In the genomic region with DNA sequence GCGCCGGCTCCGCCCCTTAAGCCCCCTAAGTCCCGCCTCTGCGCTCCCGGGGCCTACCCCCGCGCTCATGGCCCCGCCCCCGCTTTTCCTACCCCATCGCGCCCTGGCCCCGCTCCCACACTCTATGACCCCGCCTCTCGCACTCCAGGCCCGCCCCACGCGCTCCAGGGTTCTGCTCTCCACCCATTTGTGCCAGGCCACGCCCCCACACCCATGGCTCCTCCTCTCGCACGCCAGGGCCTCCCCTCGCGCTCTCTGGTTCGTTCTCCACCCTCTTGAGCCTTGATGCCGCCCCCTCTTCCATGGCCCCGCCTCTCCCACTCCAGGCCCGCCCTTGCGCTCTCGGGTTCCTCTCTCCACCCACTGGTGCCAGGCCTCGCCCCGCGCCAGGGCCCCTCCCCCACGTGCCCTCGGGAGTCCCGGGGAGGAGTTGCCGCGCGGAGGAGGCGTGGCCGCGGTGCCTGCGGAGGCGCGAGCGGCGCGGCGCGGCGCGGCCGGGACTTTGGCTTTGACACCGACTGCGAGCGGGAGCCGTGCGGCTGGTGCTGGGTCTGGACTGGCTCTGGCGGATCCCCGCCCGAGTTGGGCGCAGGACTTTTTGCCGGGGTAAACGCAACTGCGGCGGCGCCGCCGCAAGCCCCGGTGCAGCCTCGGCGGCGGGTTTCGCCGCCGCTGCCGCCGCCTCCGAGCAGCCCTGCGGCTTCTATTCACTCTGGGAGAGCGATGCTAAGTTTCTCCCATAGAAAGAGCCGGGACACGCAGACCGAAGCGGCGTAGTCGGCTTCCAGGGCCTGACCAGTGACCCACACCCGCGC, we compare ENCODE assay signal across 8 cellular contexts. TPM values are rescaled to one million over a fixed set of nuclear protein-coding genes. Genes with fewer than 3 reads are reported as not detected.
DNase-seq lines count a peak whose midpoint lies in the region; ATAC-seq, FAIRE-seq and TF ChIP-seq lines count a peak whose summit lies in the region.

A gene (plus strand): TSS at position 499 of the 815 bp plus-strand sequence. CDS start 1,071 bp downstream, outside the sequence.

- no peaks in the 10 kb centered on the region for H3K27me3 Mint-ChIP-seq in T-cell

- H3K36me3 ChIP-seq in adrenal gland (replicated peaks in 1 of 2) (no peaks in the 10 kb centered on the region), trophoblast cell (ENCODE audit: control insufficient read depth in 1 of 2, insufficient read depth in 2 of 2, low read length in 2 of 2) (peaks cover 0 to 3% of the 10 kb centered on the region in 2 experiments), tibial nerve (no peaks in the 10 kb centered on the region)

- intact Hi-C loops in adrenal gland (cut with DNase I) (no loop called here), cardiac septum (cut with DNase I) (loop anchor here (2.0 to 5.0 kb wide), 3 partner anchors 20 to 139 kb away; no protein-coding TSS in a partner anchor)

- H3K14ac ChIP-seq in trophoblast cell (ENCODE audit: low read length): no peak within 1 kb of the TSS

- H3K9me3 ChIP-seq in adrenal gland (replicated peaks in 1 of 3): no peaks in the 10 kb centered on the region
- peaks cover 7% of the 10 kb centered on the region for H3K9me3 ChIP-seq in trophoblast cell (ENCODE audit: insufficient read depth, low read depth, low read length)
- H3K9me3 ChIP-seq in tibial nerve: peaks cover 0 to 9% (median 0%) of the 10 kb centered on the region in 4 donors

- H3K27ac Mint-ChIP-seq in T-cell: peak within 1 kb of the TSS; percentile 49 to 68

- CTCF ChIA-PET in T-cell (lab: Charles Lee): no interaction called here

- ATAC-seq in HG02840 (IDR thresholded peaks at IDR 0.05; ENCODE audit: low FRiP score, unreplicated experiment) (peak; percentile 95), T-cell (replicated peaks in 1 of 4) (peak; percentile 93 to 95 (median 94))

- H3K18ac ChIP-seq in trophoblast cell (ENCODE audit: low read length): no peak within 1 kb of the TSS

- no peaks in the 10 kb centered on the region for H3K27me3 ChIP-seq in adrenal gland
- H3K27me3 ChIP-seq in trophoblast cell (ENCODE audit: insufficient read depth, low read length): no peaks in the 10 kb centered on the region
- H3K27me3 ChIP-seq in tibial nerve: no peaks in the 10 kb centered on the region

- peak within 1 kb of the TSS in 4 of 5 donors; percentile 66 to 83 (median 72) for H3K27ac ChIP-seq in adrenal gland
- no peak within 1 kb of the TSS for H3K27ac ChIP-seq in trophoblast cell (ENCODE audit: low read depth, low read length)
- peak within 1 kb of the TSS; percentile 67 to 86 (median 82) for H3K27ac ChIP-seq in tibial nerve

- no peak within 1 kb of the TSS for H4K91ac ChIP-seq in trophoblast cell (ENCODE audit: low read depth, low read length)

- peaks cover 28 to 43% (median 36%) of the 10 kb centered on the region in 3 donors for H3K4me1 Mint-ChIP-seq in T-cell

- peaks cover 3% of the 10 kb centered on the region for H3K79me1 ChIP-seq in trophoblast cell (ENCODE audit: low read length)

- peak; percentile 93 for FAIRE-seq in GM12891 (lab: Jason Lieb, UNC)

- DNase-seq in GM12891 (ENCODE audit: insufficient read length, low spot score) (peak; percentile 92), NCI-H1436 (lab: John Stamatoyannopoulos, UW) (peak; percentile 98), T-cell (peak; percentile 97 to 100 (median 99)), adrenal gland (peak; percentile 100), cardiac septum (ENCODE audit: low spot score) (peak; percentile 100), trophoblast cell (peak; percentile 99), tibial nerve (ENCODE audit: low spot score in 2 of 2) (peak; percentile 99)

- H2BK120ac ChIP-seq in trophoblast cell (ENCODE audit: insufficient read depth, low read length, poor library complexity): peak within 1 kb of the TSS; percentile 16

- peak within 1 kb of the TSS; percentile 38 for H3K9ac ChIP-seq in trophoblast cell (ENCODE audit: low read length)

- peak within 1 kb of the TSS; percentile 85 for H3K4me2 ChIP-seq in trophoblast cell (ENCODE audit: low read length)

- H2AK5ac ChIP-seq in trophoblast cell (ENCODE audit: low read length): no peak within 1 kb of the TSS

- peak within 1 kb of the TSS; percentile 35 for H4K12ac ChIP-seq in trophoblast cell (ENCODE audit: low read depth, low read length)

- no peak within 1 kb of the TSS for H2BK5ac ChIP-seq in trophoblast cell (ENCODE audit: low read depth, low read length, poor library complexity)

- peak in 1 of 2 donors; percentile 67 for TF ChIP-seq EP300 in tibial nerve (IDR thresholded peaks at IDR 0.05)

- no peak within 1 kb of the TSS for H2BK12ac ChIP-seq in trophoblast cell (ENCODE audit: low read length)

- peak within 1 kb of the TSS; percentile 65 for H4K8ac ChIP-seq in trophoblast cell (ENCODE audit: low read depth, low read length)

- 0 to 1% (median 0%) methylated on average over 9 to 88 of the region's 88 CpGs for WGBS in adrenal gland, 4 donors
- WGBS in trophoblast cell (ENCODE audit: extremely low coverage, insufficient coverage, insufficient read length): no CpG with 5 or more reads among the region's 88 CpGs
- 0 to 1% methylated on average over 22 to 42 of the region's 88 CpGs for WGBS in tibial nerve, 2 donors

- H3K4me3 ChIP-seq in adrenal gland (peak within 1 kb of the TSS; percentile 41 to 76 (median 48)), trophoblast cell (ENCODE audit: low read depth, low read length) (peak within 1 kb of the TSS; percentile 82), tibial nerve (peak within 1 kb of the TSS; percentile 49 to 89 (median 84))

- H3K4me1 ChIP-seq in adrenal gland (replicated peaks in 1 of 2): peaks cover 14 to 37% of the 10 kb centered on the region in 2 donors
- peaks cover 4 to 9% of the 10 kb centered on the region in 2 experiments for H3K4me1 ChIP-seq in trophoblast cell (ENCODE audit: control insufficient read depth in 1 of 2, insufficient read depth in 2 of 2, low read length in 2 of 2)
- peaks cover 0 to 51% (median 10%) of the 10 kb centered on the region in 4 donors for H3K4me1 ChIP-seq in tibial nerve

- no peaks in the 10 kb centered on the region for H3K9me3 Mint-ChIP-seq in T-cell

- no peak within 1 kb of the TSS for H3K23ac ChIP-seq in trophoblast cell (ENCODE audit: low read length)

- POLR2A ChIA-PET in T-cell (lab: Charles Lee): no interaction called here

- H3K79me2 ChIP-seq in trophoblast cell (ENCODE audit: control insufficient read depth, insufficient read depth, low read length, poor library complexity): no peaks in the 10 kb centered on the region

- TF ChIP-seq POLR2A in GM12891 (IDR thresholded peaks at IDR 0.05; ENCODE audit: low read depth, low read length) (no peak), adrenal gland (IDR thresholded peaks at IDR 0.05) (peak; percentile 39 to 84), tibial nerve (IDR thresholded peaks at IDR 0.05) (peak in 1 of 2 donors; percentile 67)

- peak within 1 kb of the TSS; percentile 41 for H2AFZ ChIP-seq in trophoblast cell (ENCODE audit: insufficient read depth, low read length, poor library complexity)

- peak within 1 kb of the TSS; percentile 67 to 81 (median 77) for H3K4me3 Mint-ChIP-seq in T-cell

- H3K36me3 Mint-ChIP-seq in T-cell: peaks cover 5% of the 10 kb centered on the region

- H3K4ac ChIP-seq in trophoblast cell (ENCODE audit: low read depth, low read length): no peak within 1 kb of the TSS

- TF ChIP-seq CTCF in adrenal gland (IDR thresholded peaks at IDR 0.05): peak in 1 of 6 experiments; percentile 7
- peak in 1 of 5 experiments; percentile 6 for TF ChIP-seq CTCF in tibial nerve (IDR thresholded peaks at IDR 0.05)

TF ChIP-seq in GM12891, 5 proteins besides CTCF, POLR2A, EP300 and RAD21:
- no peak for TF ChIP-seq PAX5 (IDR thresholded peaks at IDR 0.05; ENCODE audit: insufficient read depth, low read length, severe bottlenecking)
- peak; percentile 16; the same call in 1 of the 2 replicates for TF ChIP-seq SPI1 (IDR thresholded peaks at IDR 0.05; ENCODE audit: low read depth, low read length)

RNA-seq across cellular contexts. Expression of the gene that starts here (rescaled TPM):
- polyA plus RNA-seq in GM12891 (2012; ENCODE audit: low read depth, missing spikeins): 0.28 TPM
- total RNA-seq in T-cell (10 to 100 TPM in 1 of 5 donors, 1 to 10 TPM in 4; 2.7 to 16.2 (median 4.2) TPM), adrenal gland (10 to 100 TPM in 3 of 8 donors, 1 to 10 TPM in 5; 7.4 to 14.5 (median 8.3) TPM), cardiac septum (6.6 TPM), tibial nerve (10 to 100 TPM in 3 of 4 donors, 1 to 10 TPM in 1; 9.0 to 18.0 (median 16.5) TPM)
- polyA plus RNA-seq in adrenal gland: 10 to 100 TPM; 10.1 to 29.0 (median 19.2) TPM
- 22.7 and 22.9 TPM in 2 replicates for polyA plus RNA-seq in trophoblast cell (2013)
